Comparison of ENCODE assay signal across 24 cellular contexts in genomic region chr6:35406666-35407065, GRCh38. TPM values are rescaled to one million over a fixed set of nuclear protein-coding genes. Genes with fewer than 3 reads are reported as not detected.
A peak's percentile ranks its signal among the peaks of the same experiment; 100 is the strongest.
DNase-seq lines count a peak whose midpoint lies in the region; ATAC-seq, FAIRE-seq and TF ChIP-seq lines count a peak whose summit lies in the region.
"Had no signal": no experiment of that assay in that cellular context is flagged by ENCODE, and none has a peak within 500 bp of the region (broad histone marks: within the 10 kb centered on the region; RNA-seq: fewer than 3 reads in every experiment).

No MANE protein-coding gene starts in this region.

- peak overlapping the region in 6 of 10 donors; percentile 34 to 86 (median 70) for H3K27ac Mint-ChIP-seq in naive thymus-derived CD8-positive, alpha-beta T cell

- peaks cover 0 to 6% of the 10 kb centered on the region in 2 experiments; a peak in 2 of 5 replicates for H3K36me3 ChIP-seq in HepG2 (replicated peaks in 1 of 2; ENCODE audit: control insufficient read depth in 1 of 2, insufficient read depth in 2 of 2, low read length in 2 of 2)
- H3K36me3 ChIP-seq in right lobe of liver, result no peaks in the 10 kb centered on the region
- no peaks in the 10 kb centered on the region for H3K36me3 ChIP-seq in effector memory CD4-positive, alpha-beta T cell (ENCODE audit: control insufficient read depth, insufficient read depth, low read length)
- H3K36me3 ChIP-seq in testis (ENCODE audit: low read depth, missing control alignments), result no peaks in the 10 kb centered on the region

- peaks cover 27 to 63% (median 46%) of the 10 kb centered on the region in 4 donors for H3K4me1 Mint-ChIP-seq in naive thymus-derived CD8-positive, alpha-beta T cell

- CTCF ChIA-PET in HepG2 (lab: Yijun Ruan, JAX; ENCODE audit: low intra/inter-chr PET ratio, low total read pairs), result no interaction called here

- no peaks in the 10 kb centered on the region for H3K27me3 ChIP-seq in HepG2 (ENCODE audit: control insufficient read depth in 1 of 2, insufficient read depth in 2 of 2, low read length in 2 of 2)
- H3K27me3 ChIP-seq in right lobe of liver, result no peaks in the 10 kb centered on the region
- H3K27me3 ChIP-seq in effector memory CD4-positive, alpha-beta T cell (replicated peaks; ENCODE audit: control insufficient read depth, insufficient read depth, low read length, poor library complexity, severe bottlenecking), result no peaks in the 10 kb centered on the region
- H3K27me3 ChIP-seq in testis, result no peaks in the 10 kb centered on the region
- H3K27me3 ChIP-seq: SJSA1 had no signal

- no peaks in the 10 kb centered on the region for H3K79me2 ChIP-seq in HepG2 (ENCODE audit: insufficient read depth, low read length)

- H3K4me3 ChIP-seq in HepG2 (replicated peaks in 1 of 3; ENCODE audit: insufficient read depth in 1 of 3, low read depth in 2 of 3, low read length in 3 of 3) (no peak overlapping the region), right lobe of liver (no peak overlapping the region), testis (no peak overlapping the region)
- H3K4me3 ChIP-seq in effector memory CD4-positive, alpha-beta T cell (ENCODE audit: insufficient read depth, low read depth, low read length, poor library complexity, severe bottlenecking), result no peak overlapping the region
- H3K4me3 ChIP-seq: GM12878, GM23338, K562, PC-9, SJSA1 had no signal

- H3K36me3 Mint-ChIP-seq in naive thymus-derived CD8-positive, alpha-beta T cell, result peaks cover 0 to 16% (median 0%) of the 10 kb centered on the region in 3 donors

- no peak overlapping the region for H3K27ac ChIP-seq in HepG2 (ENCODE audit: extremely low read length, insufficient read depth, low read length)
- no peak overlapping the region for H3K27ac ChIP-seq in right lobe of liver
- peak overlapping the region; percentile 18 for H3K27ac ChIP-seq in effector memory CD4-positive, alpha-beta T cell (ENCODE audit: insufficient read depth, low read length, poor library complexity, severe bottlenecking)
- H3K27ac ChIP-seq in testis, result no peak overlapping the region
- H3K27ac ChIP-seq: PC-9, SJSA1 had no signal

- in situ Hi-C loops in HepG2 (cut with HindIII; ENCODE audit: extremely low pct_ligation_motif_present, low pct_unique_long_range_greater_than_20kb), result loop anchor here (5.0 kb wide), 1 partner anchor 64 kb away; the partner anchor contains the start of gene PPARD

- H3K4me2 ChIP-seq in HepG2 (ENCODE audit: low read depth, low read length), result no peak overlapping the region
- H3K4me2 ChIP-seq: GM23338, PC-9 had no signal

- no peak overlapping the region for H3K4me3 Mint-ChIP-seq in naive thymus-derived CD8-positive, alpha-beta T cell
- H3K4me3 Mint-ChIP-seq: CD4-positive, alpha-beta memory T cell; GM23338 had no signal

- H3K9ac ChIP-seq in HepG2 (ENCODE audit: insufficient read depth, low read depth, low read length), result no peak overlapping the region

- intact Hi-C loops in HepG2 (cut with micrococcal nuclease; ENCODE audit: unreplicated experiment) (no loop called here), right lobe of liver (cut with DNase I) (no loop called here), testis (cut with DNase I; ENCODE audit: low total_unique reads) (no loop called here)

- POLR2A ChIA-PET in HepG2 (lab: Yijun Ruan, JAX), result no interaction called here
- POLR2A ChIA-PET in naive thymus-derived CD8-positive, alpha-beta T cell (lab: Charles Lee), result interaction anchor here (0.6 kb wide), 2 partner anchors 630 to 1783 kb away, joined by 3 to 4 read pairs; no protein-coding TSS in a partner anchor

- no peaks in the 10 kb centered on the region for H3K9me3 Mint-ChIP-seq in naive thymus-derived CD8-positive, alpha-beta T cell
- H3K9me3 Mint-ChIP-seq: GM23338 had no signal

- no peak for TF ChIP-seq CTCF in HepG2 (CRISPR knock-in tag; IDR thresholded peaks at IDR 0.05)
- no peak for TF ChIP-seq CTCF in right lobe of liver (IDR thresholded peaks at IDR 0.05)
- TF ChIP-seq CTCF in testis (IDR thresholded peaks at IDR 0.05), result no peak
- TF ChIP-seq CTCF in omental fat pad (IDR thresholded peaks at IDR 0.05), result no peak

- H4K20me1 ChIP-seq in HepG2 (ENCODE audit: insufficient read depth, low read length), result no peaks in the 10 kb centered on the region

- no peak for DNase-seq in HepG2 (ENCODE audit: low spot score)
- no peak for DNase-seq in right lobe of liver
- no peak for DNase-seq in effector memory CD4-positive, alpha-beta T cell
- no peak for DNase-seq in naive thymus-derived CD8-positive, alpha-beta T cell
- DNase-seq in NCI-H1105 treated with DMSO at 0.1 percent for 48 hours (lab: John Stamatoyannopoulos, UW), result no peak
- DNase-seq in testis, result no peak
- DNase-seq in omental fat pad (ENCODE audit: low spot score), result no peak
- DNase-seq: 8988T; ACHN; Caco-2; CD4-positive, alpha-beta memory T cell; HCEC 1CT; NCI-H1417; NCI-H1694; NCI-H2029 treated with DMSO at 0.1 percent for 48 hours; NCI-H526 treated with DMSO at 0.1 percent for 48 hours; PC-9; Right ventricle myocardium superior had no signal

- TF ChIP-seq EP300 in HepG2 (IDR thresholded peaks at IDR 0.05; ENCODE audit: low read depth in 2 of 2, low read length in 2 of 2) (no peak), HepG2 (CRISPR knock-in tag; IDR thresholded peaks at IDR 0.05; ENCODE audit: borderline replicate concordance) (no peak)

- H3K4me1 ChIP-seq in HepG2 (ENCODE audit: insufficient read depth, low read length) (peaks cover 42% of the 10 kb centered on the region), right lobe of liver (peaks cover 0 to 23% (median 13%) of the 10 kb centered on the region in 4 donors), testis (no peaks in the 10 kb centered on the region)
- H3K4me1 ChIP-seq in effector memory CD4-positive, alpha-beta T cell (ENCODE audit: control insufficient read depth, insufficient read depth, low read length, poor library complexity, severe bottlenecking), result no peaks in the 10 kb centered on the region
- H3K4me1 ChIP-seq: SJSA1 had no signal

- no peaks in the 10 kb centered on the region for H3K27me3 Mint-ChIP-seq in naive thymus-derived CD8-positive, alpha-beta T cell
- H3K27me3 Mint-ChIP-seq: CD4-positive, alpha-beta memory T cell had no signal

- ATAC-seq in HepG2 (no peak), right lobe of liver (no peak), HG02885 (IDR thresholded peaks at IDR 0.05; ENCODE audit: poor library complexity, unreplicated experiment) (no peak), omental fat pad (ENCODE audit: low FRiP score) (no peak)
- ATAC-seq in naive thymus-derived CD8-positive, alpha-beta T cell, result no peak
- ATAC-seq: GM12878, GM23338 had no signal

- no peak overlapping the region for H2AFZ ChIP-seq in HepG2 (ENCODE audit: low read length)
- H2AFZ ChIP-seq: GM23338, PC-9 had no signal

- no peak for TF ChIP-seq RAD21 in HepG2 (CRISPR knock-in tag; IDR thresholded peaks at IDR 0.05)

- BruUV-seq in HepG2 (replicated peaks; lab: Mats Ljungman, UMichigan), result no TSS peak

- TF ChIP-seq POLR2A in HepG2 (IDR thresholded peaks at IDR 0.05; ENCODE audit: insufficient read depth in 1 of 2, low read depth in 2 of 2, low read length in 2 of 2) (no peak), right lobe of liver (IDR thresholded peaks at IDR 0.05) (no peak), testis (IDR thresholded peaks at IDR 0.05) (no peak)

- H3K9me3 ChIP-seq in HepG2 (ENCODE audit: low read length) (no peaks in the 10 kb centered on the region), right lobe of liver (no peaks in the 10 kb centered on the region), testis (no peaks in the 10 kb centered on the region)
- H3K9me3 ChIP-seq in effector memory CD4-positive, alpha-beta T cell (ENCODE audit: control insufficient read depth, low read length), result no peaks in the 10 kb centered on the region
- H3K9me3 ChIP-seq: Caco-2, SJSA1 had no signal

- no peak for FAIRE-seq in HepG2 (lab: Jason Lieb, UNC)
- FAIRE-seq: G401.6, GM12878, K562 had no signal

- 84% methylated on average over 11 of the region's 11 CpGs for WGBS in HepG2 (ENCODE audit: low lambda C conversion rate)
- no CpG with 5 or more reads among the region's 11 CpGs for WGBS in right lobe of liver (ENCODE audit: insufficient coverage, low coverage, low lambda C conversion rate, missing lambda C conversion rate)
- 89 to 91% methylated on average over 10 to 11 of the region's 11 CpGs for WGBS in testis, 2 donors

RNA-seq across cellular contexts. Expression of gene FANCE, which starts 45.5 kb away (rescaled TPM):
- total RNA-seq in HepG2 (2016; rRNA removed; fragmentation: Illumina TruSeq; extraction: Trizol) (9.7 and 11.2 TPM in 2 replicates), right lobe of liver (1 to 10 TPM in 3 of 6 experiments, under 1 TPM in 3; 0.44 to 1.7 (median 0.95) TPM), testis (10 to 100 TPM; 14.1 to 15.0 TPM), omental fat pad (1 to 10 TPM; 1.9 to 9.6 (median 5.4) TPM)
- total RNA-seq in HepG2 (2016; cell fraction: cytosol; rRNA removed; fragmentation: Illumina TruSeq; extraction: Trizol; ENCODE audit: low read depth), result 1.9 and 2.5 TPM in 2 replicates
- 9.2 and 10.0 TPM in 2 replicates for total RNA-seq in HepG2 (2016; cell fraction: insoluble cytoplasmic fraction; rRNA removed; fragmentation: Illumina TruSeq; extraction: Trizol)
- 6.3 and 6.7 TPM in 2 replicates for total RNA-seq in HepG2 (2016; cell fraction: membrane; rRNA removed; fragmentation: Illumina TruSeq; extraction: Trizol)
- total RNA-seq in HepG2 (2016; cell fraction: nucleus; rRNA removed; fragmentation: Illumina TruSeq; extraction: Trizol), result 4.8 and 7.1 TPM in 2 replicates
- polyA plus RNA-seq in HepG2 (2011; rRNA removed) (7.1 and 7.9 TPM in 2 replicates), testis (ENCODE audit: insufficient read depth, low read depth, low replicate concordance) (18.0 TPM)
- polyA plus RNA-seq in HepG2 (2011; cell fraction: cytosol; rRNA removed), result 6.3 and 6.8 TPM in 2 replicates
- polyA plus RNA-seq in HepG2 (2011; cell fraction: nucleus; rRNA removed), result 6.9 and 8.4 TPM in 2 replicates
- polyA plus RNA-seq in HepG2 (2012), result 4.1 and 4.3 TPM in 2 replicates
- 1.5 and 1.6 TPM in 2 replicates for polyA plus RNA-seq in HepG2 (2016; cell fraction: cytosol; fragmentation: Illumina TruSeq; extraction: Trizol; ENCODE audit: low read depth)
- 7.5 and 8.6 TPM in 2 replicates for polyA plus RNA-seq in HepG2 (2016; cell fraction: insoluble cytoplasmic fraction; fragmentation: Illumina TruSeq; extraction: Trizol; ENCODE audit: low read depth)
- 3.0 and 4.3 TPM in 2 replicates for polyA plus RNA-seq in HepG2 (2016; cell fraction: membrane; fragmentation: Illumina TruSeq; extraction: Trizol; ENCODE audit: low read depth)
- 13.2 and 13.8 TPM in 2 replicates for polyA plus RNA-seq in HepG2 (2016; cell fraction: nucleus; fragmentation: Illumina TruSeq; extraction: Trizol; ENCODE audit: insufficient read depth, low read depth)
- polyA minus RNA-seq in HepG2 (2011; rRNA and poly(A)+ RNA removed; ENCODE audit: low replicate concordance), result 14.3 and 23.1 TPM in 2 replicates
- 5.5 TPM in 2 replicates for polyA minus RNA-seq in HepG2 (2011; cell fraction: cytosol; rRNA and poly(A)+ RNA removed)
- 1.8 and 2.4 TPM in 2 replicates for polyA minus RNA-seq in HepG2 (2011; cell fraction: nucleus; rRNA and poly(A)+ RNA removed)
- 1 to 10 TPM; 9.0 to 9.3 TPM for total RNA-seq in naive thymus-derived CD8-positive, alpha-beta T cell
- polyA plus RNA-seq in naive thymus-derived CD8-positive, alpha-beta T cell, result 1 to 10 TPM; 3.2 to 5.5 (median 3.3) TPM
